8 cellular contexts compared by ENCODE assay signal in genomic region chr5:141922827-141923442, GRCh38. TPM values are rescaled to one million over a fixed set of nuclear protein-coding genes. Genes with fewer than 3 reads are reported as not detected.
DNase-seq lines count a peak whose midpoint lies in the region; ATAC-seq and TF ChIP-seq lines count a peak whose summit lies in the region.
"Not testable (repeated sequence)": the region's sequence is repeated elsewhere in the genome, so short reads cannot be mapped to it uniquely, and the experiment has no call there.

No MANE protein-coding gene starts in this region.

- peak overlapping the region; percentile 92 for H3K27ac ChIP-seq in SJCRH30
- H3K27ac ChIP-seq in epithelial cell of prostate, result peak overlapping the region; percentile 92
- peak overlapping the region; percentile 98 for H3K27ac ChIP-seq in layer of hippocampus (ENCODE audit: low read depth, low read length)
- H3K27ac ChIP-seq in thyroid gland, result peak overlapping the region; percentile 98

- BruUV-seq in Caco-2 (replicated peaks; lab: Mats Ljungman, UMichigan), result not testable (repeated sequence)

- POLR2A ChIA-PET in Caco-2 (lab: Charles Lee), result interaction anchor here (0.6 to 2.0 kb wide), 8 partner anchors 9 to 1760 kb away, joined by 3 to 17 read pairs (median 4); partner anchors contain the start of gene RNF14

- not testable (repeated sequence) for TF ChIP-seq POLR2A in thyroid gland (IDR thresholded peaks at IDR 0.05)

- CTCF ChIA-PET in Caco-2 (lab: Charles Lee), result interaction anchor here (0.9 to 2.3 kb wide), 6 partner anchors 9 to 359 kb away, joined by 3 to 22 read pairs (median 6); partner anchors contain the start of genes PCDH1 and RNF14

- H3K4me1 ChIP-seq in Caco-2, result peaks cover 17% of the 10 kb centered on the region
- not testable (repeated sequence) for H3K4me1 ChIP-seq in SJCRH30
- peaks cover 13% of the 10 kb centered on the region for H3K4me1 ChIP-seq in adipocyte (ENCODE audit: control insufficient read depth, insufficient read depth, low read length)
- peaks cover 13 to 17% of the 10 kb centered on the region in 2 donors for H3K4me1 ChIP-seq in thyroid gland

- H3K9me3 Mint-ChIP-seq in Caco-2 (ENCODE audit: unreplicated experiment); osteocyte (ENCODE audit: unreplicated experiment): not testable (repeated sequence)

- not testable (repeated sequence) for H3K9me3 ChIP-seq in Caco-2; SJCRH30 (replicated peaks); adipocyte (ENCODE audit: control insufficient read depth, low read length); thyroid gland

- ATAC-seq in HG02840 (IDR thresholded peaks at IDR 0.05; ENCODE audit: low FRiP score, unreplicated experiment), result peak; percentile 2

- H3K27me3 Mint-ChIP-seq in Caco-2 (ENCODE audit: insufficient read depth, unreplicated experiment); osteocyte (ENCODE audit: unreplicated experiment): not testable (repeated sequence)

- DNase-seq in Caco-2; SJCRH30; adipocyte (ENCODE audit: low read depth); epithelial cell of prostate (ENCODE audit: low read depth, low spot score); osteocyte (ENCODE audit: extremely low spot score, unreplicated experiment); thyroid gland: not testable (repeated sequence)

- not testable (repeated sequence) for H3K36me3 ChIP-seq in Caco-2 (ENCODE audit: control insufficient read depth, insufficient read depth, low read length)
- H3K36me3 ChIP-seq in SJCRH30 (peaks cover 20% of the 10 kb centered on the region), adipocyte (ENCODE audit: control insufficient read depth, insufficient read depth, low read length, severe bottlenecking) (peaks cover 20% of the 10 kb centered on the region), thyroid gland (peaks cover 26% of the 10 kb centered on the region in 2 donors)

- H3K4me1 Mint-ChIP-seq in Caco-2 (ENCODE audit: low read depth, unreplicated experiment), result peaks cover 14% of the 10 kb centered on the region
- H3K4me1 Mint-ChIP-seq in osteocyte (ENCODE audit: unreplicated experiment), result peaks cover 13% of the 10 kb centered on the region

- H3K27ac Mint-ChIP-seq in Caco-2 (ENCODE audit: unreplicated experiment) (peak overlapping the region; percentile 96), osteocyte (ENCODE audit: unreplicated experiment) (peak overlapping the region; percentile 98)

- peak overlapping the region; percentile 98 for H3K9ac ChIP-seq in adipocyte (ENCODE audit: low read length)

- WGBS in thyroid gland, 2 donors, result 59 to 61% methylated on average over 28 of the region's 28 CpGs

- not testable (repeated sequence) for H3K27me3 ChIP-seq in Caco-2 (replicated peaks; ENCODE audit: control insufficient read depth, insufficient read depth, low read length); SJCRH30; adipocyte (replicated peaks; ENCODE audit: control insufficient read depth, insufficient read depth, low read length); layer of hippocampus (ENCODE audit: control insufficient read depth, insufficient read depth, low read length); thyroid gland

- H3K4me3 ChIP-seq in Caco-2 (ENCODE audit: low read depth, low read length) (peak overlapping the region; percentile 51), SJCRH30 (peak overlapping the region; percentile 85), adipocyte (ENCODE audit: low read length) (peak overlapping the region; percentile 96), thyroid gland (replicated peaks in 1 of 3) (peak overlapping the region; percentile 47 to 71 (median 51))

- H3K36me3 Mint-ChIP-seq in Caco-2 (ENCODE audit: insufficient read depth, unreplicated experiment) (peaks cover 30% of the 10 kb centered on the region), osteocyte (ENCODE audit: unreplicated experiment) (peaks cover 17% of the 10 kb centered on the region)

- H3K4me3 Mint-ChIP-seq in Caco-2 (ENCODE audit: unreplicated experiment) (peak overlapping the region; percentile 81), osteocyte (ENCODE audit: unreplicated experiment) (peak overlapping the region; percentile 84)

- intact Hi-C loops in Caco-2 (cut with micrococcal nuclease; ENCODE audit: unreplicated experiment); thyroid gland (cut with DNase I): not testable (repeated sequence)

- TF ChIP-seq CTCF in Caco-2 (IDR thresholded peaks at IDR 0.05; ENCODE audit: insufficient read depth in 1 of 2, low read depth in 1 of 2, low read length in 1 of 2, severe bottlenecking in 1 of 2, unreplicated experiment in 1 of 2); osteocyte (IDR thresholded peaks at IDR 0.05); thyroid gland (IDR thresholded peaks at IDR 0.05): not testable (repeated sequence)

RNA-seq across cellular contexts. Expression of gene DELE1, which starts 0.7 kb away (rescaled TPM):
- total RNA-seq in Caco-2 (2022) (67.6 and 78.6 TPM in 2 replicates), osteocyte (60.2 and 64.1 TPM in 2 replicates), thyroid gland (100 to 1,000 TPM in 1 of 4 donors, 10 to 100 TPM in 3; 68.5 to 130 (median 85.1) TPM)
- 55.0 and 57.3 TPM in 2 replicates for total RNA-seq in SJCRH30 (2014; rRNA removed; shearing (Covaris generic))

RNA-seq across cellular contexts. Expression of gene PCDH12, which starts 35.1 kb away (rescaled TPM):
- not detected in 2 replicates for total RNA-seq in Caco-2 (2022)
- total RNA-seq in SJCRH30 (2014; rRNA removed; shearing (Covaris generic)), result 0.25 and 0.42 TPM in 2 replicates
- not detected in 2 replicates for total RNA-seq in osteocyte
- total RNA-seq in thyroid gland, result 10 to 100 TPM in 1 of 4 donors, 1 to 10 TPM in 3; 7.7 to 23.2 (median 8.0) TPM

RNA-seq across cellular contexts. Expression of gene PCDH1, which starts 44.7 kb away (rescaled TPM):
- total RNA-seq in Caco-2 (2022) (1.5 and 1.8 TPM in 2 replicates), osteocyte (6.3 and 7.3 TPM in 2 replicates), thyroid gland (10 to 100 TPM; 23.4 to 76.2 (median 37.5) TPM)
- 0.08 and 0.20 TPM in 2 replicates for total RNA-seq in SJCRH30 (2014; rRNA removed; shearing (Covaris generic))

RNA-seq across cellular contexts. Expression of gene RNF14, which starts 46.0 kb away (rescaled TPM):
- total RNA-seq in Caco-2 (2022), result 35.1 and 38.7 TPM in 2 replicates
- 46.8 and 50.5 TPM in 2 replicates for total RNA-seq in SJCRH30 (2014; rRNA removed; shearing (Covaris generic))
- 66.8 and 73.8 TPM in 2 replicates for total RNA-seq in osteocyte
- total RNA-seq in thyroid gland, result 10 to 100 TPM; 52.5 to 69.7 (median 61.7) TPM
